In genomic region chr1:179146476-179146875, GRCh38 we compare ENCODE assay signal across 1 cellular context.
TF ChIP-seq lines count a peak whose summit lies in the region.

No MANE protein-coding gene starts in this region.

TF ChIP-seq in IMR-90, 13 proteins besides CTCF, POLR2A, EP300 and RAD21:
- TF ChIP-seq RCOR1 (IDR thresholded peaks at IDR 0.05; ENCODE audit: insufficient replicate concordance, low read length) (no peak), SMC3 (IDR thresholded peaks at IDR 0.05; ENCODE audit: low read depth, low read length) (no peak), BHLHE40 (IDR thresholded peaks at IDR 0.05; ENCODE audit: low read depth, low read length) (no peak), CHD1 (IDR thresholded peaks at IDR 0.05; ENCODE audit: low read depth, low read length) (no peak), MAFK (IDR thresholded peaks at IDR 0.05; ENCODE audit: low read depth, low read length) (no peak), NFE2L2 (IDR thresholded peaks at IDR 0.05; ENCODE audit: low read depth, low read length) (no peak), MXI1 (IDR thresholded peaks at IDR 0.05; ENCODE audit: borderline replicate concordance, low read depth, low read length) (no peak), CEBPB (IDR thresholded peaks at IDR 0.05; ENCODE audit: low read depth, low read length) (no peak), FOS (IDR thresholded peaks at IDR 0.05; ENCODE audit: low read depth, low read length) (no peak), MAZ (IDR thresholded peaks at IDR 0.05; ENCODE audit: borderline replicate concordance, low read depth, low read length) (no peak), RFX5 (IDR thresholded peaks at IDR 0.05; ENCODE audit: low read depth, low read length) (no peak)
- TF ChIP-seq, protein P1, sequence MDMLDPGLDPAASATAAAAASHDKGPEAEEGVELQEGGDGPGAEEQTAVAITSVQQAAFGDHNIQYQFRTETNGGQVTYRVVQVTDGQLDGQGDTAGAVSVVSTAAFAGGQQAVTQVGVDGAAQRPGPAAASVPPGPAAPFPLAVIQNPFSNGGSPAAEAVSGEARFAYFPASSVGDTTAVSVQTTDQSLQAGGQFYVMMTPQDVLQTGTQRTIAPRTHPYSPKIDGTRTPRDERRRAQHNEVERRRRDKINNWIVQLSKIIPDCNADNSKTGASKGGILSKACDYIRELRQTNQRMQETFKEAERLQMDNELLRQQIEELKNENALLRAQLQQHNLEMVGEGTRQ (IDR thresholded peaks at IDR 0.05; ENCODE audit: low read depth, low read length) = no peak
- TF ChIP-seq, protein P2, sequence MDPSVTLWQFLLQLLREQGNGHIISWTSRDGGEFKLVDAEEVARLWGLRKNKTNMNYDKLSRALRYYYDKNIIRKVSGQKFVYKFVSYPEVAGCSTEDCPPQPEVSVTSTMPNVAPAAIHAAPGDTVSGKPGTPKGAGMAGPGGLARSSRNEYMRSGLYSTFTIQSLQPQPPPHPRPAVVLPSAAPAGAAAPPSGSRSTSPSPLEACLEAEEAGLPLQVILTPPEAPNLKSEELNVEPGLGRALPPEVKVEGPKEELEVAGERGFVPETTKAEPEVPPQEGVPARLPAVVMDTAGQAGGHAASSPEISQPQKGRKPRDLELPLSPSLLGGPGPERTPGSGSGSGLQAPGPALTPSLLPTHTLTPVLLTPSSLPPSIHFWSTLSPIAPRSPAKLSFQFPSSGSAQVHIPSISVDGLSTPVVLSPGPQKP (IDR thresholded peaks at IDR 0.05; ENCODE audit: borderline replicate concordance, low read depth, low read length) = no peak
